In the genomic region with DNA sequence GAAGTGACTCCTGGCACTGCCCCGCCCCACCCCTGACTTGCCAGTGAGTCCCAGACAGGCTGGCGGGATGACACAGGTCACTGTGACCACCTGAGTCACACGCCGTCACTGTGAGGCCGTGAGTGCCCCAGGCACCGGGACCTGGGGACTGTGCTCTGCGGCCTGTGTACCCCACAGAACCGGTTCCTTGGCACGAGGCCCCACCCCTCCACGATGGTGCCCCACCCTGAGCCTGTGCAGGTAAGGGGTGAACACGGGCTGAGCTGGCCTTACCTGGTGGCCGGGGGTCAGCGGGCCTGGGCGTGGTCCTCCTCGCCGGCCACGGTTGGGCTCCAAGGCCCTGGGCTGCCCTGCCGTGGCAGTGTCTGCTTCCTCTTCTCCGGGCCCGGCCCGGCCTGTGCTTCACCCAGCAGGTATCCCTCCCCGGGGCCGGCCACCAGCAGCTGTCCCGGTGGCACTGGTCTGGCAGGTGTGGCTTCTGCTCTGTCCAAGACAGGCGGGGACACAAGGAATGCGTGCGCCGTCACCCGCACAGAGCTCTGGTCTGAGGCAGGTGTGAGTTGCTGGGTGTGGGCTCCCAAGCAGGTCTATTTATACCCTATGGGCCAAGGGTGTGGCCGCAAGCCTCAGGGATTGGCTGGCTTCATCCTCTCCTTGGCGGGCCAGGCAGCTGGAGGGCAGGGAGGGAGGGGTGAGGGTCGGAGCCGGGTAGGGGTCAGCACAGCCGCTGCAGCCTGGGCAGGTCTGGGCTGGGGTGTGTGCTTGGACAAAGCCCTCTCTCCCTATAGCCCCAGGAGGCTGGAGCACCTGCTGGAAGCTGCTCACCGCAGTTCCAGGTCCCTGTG, we compare ENCODE assay signal across 12 cellular contexts. TPM values are rescaled to one million over a fixed set of nuclear protein-coding genes. Genes with fewer than 3 reads are reported as not detected.
DNase-seq lines count a peak whose midpoint lies in the region; ATAC-seq, FAIRE-seq and TF ChIP-seq lines count a peak whose summit lies in the region.
"Had no signal": no experiment of that assay in that cellular context is flagged by ENCODE, and none has a peak within 500 bp of the region (broad histone marks: within the 10 kb centered on the region; RNA-seq: fewer than 3 reads in every experiment).

Gene RNF223 (minus strand): TSS at position 564 of the 845 bp plus-strand sequence. CDS start 1,740 bp downstream, outside the sequence.

- no peak for DNase-seq in A549 (ENCODE audit: low read depth in 1 of 2, low spot score in 1 of 2)
- peak; percentile 88 for DNase-seq in HCT116 (ENCODE audit: low read depth, low spot score)
- DNase-seq in astrocyte (ENCODE audit: low read depth): no peak
- DNase-seq in lower lobe of right lung: peak; percentile 84
- DNase-seq in retina: no peak
- no peak for DNase-seq in germinal center (ENCODE audit: low spot score)
- DNase-seq in DMS114 treated with DMSO at 0.1 percent for 48 hours (lab: John Stamatoyannopoulos, UW; ENCODE audit: unreplicated experiment): no peak
- DNase-seq: C1 segment of cervical spinal cord, NCI-H1930 had no signal

- H4K20me1 ChIP-seq in HCT116 (ENCODE audit: insufficient read depth) (no peaks in the 10 kb centered on the region), astrocyte (ENCODE audit: insufficient read depth, low read length) (no peaks in the 10 kb centered on the region)

- H3K4me3 Mint-ChIP-seq in astrocyte (ENCODE audit: unreplicated experiment): no peak within 1 kb of the TSS

- H3K36me3 ChIP-seq in HCT116 (ENCODE audit: control insufficient read depth in 1 of 2, insufficient read depth in 2 of 2, low read length in 2 of 2): no peaks in the 10 kb centered on the region
- H3K36me3 ChIP-seq in astrocyte (ENCODE audit: insufficient read depth, low read length): no peaks in the 10 kb centered on the region
- no peaks in the 10 kb centered on the region for H3K36me3 ChIP-seq in lower lobe of right lung

- peak within 1 kb of the TSS; percentile 34 for H3K27ac Mint-ChIP-seq in astrocyte (ENCODE audit: unreplicated experiment)

- H3K9me3 ChIP-seq in A549 (no peaks in the 10 kb centered on the region), HCT116 (ENCODE audit: control insufficient read depth in 1 of 2, insufficient read depth in 1 of 2, low read depth in 1 of 2, low read length in 2 of 2) (no peaks in the 10 kb centered on the region), astrocyte (ENCODE audit: insufficient read depth, low read depth, low read length) (no peaks in the 10 kb centered on the region), lower lobe of right lung (no peaks in the 10 kb centered on the region)
- H3K9me3 ChIP-seq: psoas muscle had no signal

- H2AFZ ChIP-seq in HCT116 (ENCODE audit: low read depth, low read length, poor library complexity, severe bottlenecking): no peak within 1 kb of the TSS
- no peak within 1 kb of the TSS for H2AFZ ChIP-seq in astrocyte (ENCODE audit: low read depth, low read length)

- TF ChIP-seq CTCF in A549 (IDR thresholded peaks at IDR 0.05): no peak
- no peak for TF ChIP-seq CTCF in HCT116 (IDR thresholded peaks at IDR 0.05 in 2 of 3, conservative IDR thresholded peaks at IDR 0.05 in 1 of 3; ENCODE audit: borderline replicate concordance in 1 of 3, insufficient read depth in 1 of 3, low read depth in 2 of 3, low read length in 2 of 3)
- no peak for TF ChIP-seq CTCF in astrocyte (IDR thresholded peaks at IDR 0.05; ENCODE audit: insufficient read depth, low read depth, low read length)
- no peak for TF ChIP-seq CTCF in lower lobe of right lung (IDR thresholded peaks at IDR 0.05)

- peaks cover 3% of the 10 kb centered on the region for H3K27me3 Mint-ChIP-seq in astrocyte (ENCODE audit: low read depth, unreplicated experiment)

- POLR2A ChIA-PET in A549 (lab: Yijun Ruan, JAX) (no interaction called here), HCT116 (lab: Charles Lee) (interaction anchor here (0.7 to 1.3 kb wide), 11 partner anchors 10 to 231 kb away, joined by 3 to 11 read pairs (median 3); partner anchors contain the start of genes AGRN and ISG15)

- H3K4me1 ChIP-seq in A549 (peaks cover 28% of the 10 kb centered on the region), HCT116 (ENCODE audit: control insufficient read depth in 1 of 2, insufficient read depth in 2 of 2, low read length in 2 of 2) (peaks cover 34 to 53% of the 10 kb centered on the region in 2 experiments), astrocyte (ENCODE audit: insufficient read depth, low read length) (peaks cover 8% of the 10 kb centered on the region), lower lobe of right lung (peaks cover 7% of the 10 kb centered on the region)

- RAD21 ChIA-PET in HCT116 (lab: Charles Lee; ENCODE audit: low non-redundant PET in 1 of 2, low total read pairs in 2 of 2, uncharacterized antibody in 2 of 2, unreplicated experiment in 2 of 2): no interaction called here

- H3K4me1 Mint-ChIP-seq in astrocyte (ENCODE audit: low read depth, unreplicated experiment): no peaks in the 10 kb centered on the region

- H3K27me3 ChIP-seq in HCT116 (ENCODE audit: insufficient read depth, low read length) (no peaks in the 10 kb centered on the region), astrocyte (ENCODE audit: insufficient read depth, low read length) (no peaks in the 10 kb centered on the region), lower lobe of right lung (ENCODE audit: low read depth) (peaks cover 33% of the 10 kb centered on the region)

- H3K36me3 Mint-ChIP-seq in astrocyte (ENCODE audit: low read depth, unreplicated experiment): peaks cover 2% of the 10 kb centered on the region

- H3K4me2 ChIP-seq in A549 (peak within 1 kb of the TSS; percentile 19; the same call in 1 of the 3 replicates), HCT116 (ENCODE audit: low read length) (peak within 1 kb of the TSS; percentile 98), astrocyte (ENCODE audit: low read length) (no peak within 1 kb of the TSS)

- intact Hi-C loops in HCT116 (cut with micrococcal nuclease) (loop anchor here (5.0 kb wide), 1 partner anchor 273 kb away; the partner anchor contains the start of gene DVL1), lower lobe of right lung (cut with DNase I) (no loop called here)

- TF ChIP-seq RAD21 in A549 (conservative IDR thresholded peaks at IDR 0.05 in 1 of 2, IDR thresholded peaks at IDR 0.05 in 1 of 2): no peak
- no peak for TF ChIP-seq RAD21 in HCT116 (IDR thresholded peaks at IDR 0.05; ENCODE audit: low read depth)

- H3K4me3 ChIP-seq in A549: no peak within 1 kb of the TSS
- H3K4me3 ChIP-seq in HCT116 (replicated peaks in 1 of 2; ENCODE audit: low read depth in 1 of 2, low read length in 2 of 2): peak within 1 kb of the TSS; percentile 63 to 70
- H3K4me3 ChIP-seq in astrocyte (ENCODE audit: insufficient read depth, low read depth, low read length): no peak within 1 kb of the TSS
- H3K4me3 ChIP-seq in lower lobe of right lung: peak within 1 kb of the TSS; percentile 28
- H3K4me3 ChIP-seq: psoas muscle had no signal

- H3K9ac ChIP-seq in HCT116 (ENCODE audit: low read length): peak within 1 kb of the TSS; percentile 82
- no peak within 1 kb of the TSS for H3K9ac ChIP-seq in astrocyte (ENCODE audit: low read length)

- ATAC-seq in A549 (peak; percentile 15 to 21; a peak in 4 of 6 replicates), HCT116 (peak; percentile 82), lower lobe of right lung (peak; percentile 84 to 86), GM21737 (IDR thresholded peaks at IDR 0.05; ENCODE audit: unreplicated experiment) (no peak)

- CTCF ChIA-PET in A549 (lab: Yijun Ruan, JAX): interaction anchor here (1.0 to 2.0 kb wide), 4 partner anchors 10 to 58 kb away, joined by 4 to 7 read pairs (median 5); no protein-coding TSS in a partner anchor
- CTCF ChIA-PET in HCT116 (lab: Charles Lee): interaction anchor here (0.7 kb wide), 1 partner anchor 15 kb away, joined by 4 read pairs; no protein-coding TSS in a partner anchor

- H3K9me3 Mint-ChIP-seq in astrocyte (ENCODE audit: unreplicated experiment): no peaks in the 10 kb centered on the region

- H3K9me2 ChIP-seq in HCT116 (ENCODE audit: insufficient read depth): no peaks in the 10 kb centered on the region

- FAIRE-seq in A549 (lab: Jason Lieb, UNC): no peak
- no peak for FAIRE-seq in astrocyte (lab: Jason Lieb, UNC)

- no peak for TF ChIP-seq EP300 in A549 (IDR thresholded peaks at IDR 0.05)

- WGBS in A549 (ENCODE audit: missing lambda C conversion rate): 56% methylated on average over 8 of the region's 35 CpGs

- BruUV-seq in HCT116 (replicated peaks; lab: Mats Ljungman, UMichigan): TSS peak; percentile 64

- H3K27ac ChIP-seq in A549 (peak within 1 kb of the TSS in 1 of 2 experiments; percentile 63; a peak in 3 of 6 replicates), HCT116 (ENCODE audit: low read depth, low read length) (peak within 1 kb of the TSS; percentile 91), astrocyte (ENCODE audit: low read depth, low read length) (no peak within 1 kb of the TSS), lower lobe of right lung (peak within 1 kb of the TSS; percentile 65)
- H3K27ac ChIP-seq: HL-60, psoas muscle had no signal

- TF ChIP-seq POLR2A in A549 (IDR thresholded peaks at IDR 0.05; ENCODE audit: low read length): no peak
- peak; percentile 63 for TF ChIP-seq POLR2A in HCT116 (IDR thresholded peaks at IDR 0.05; ENCODE audit: borderline replicate concordance, extremely low read depth, insufficient read depth, insufficient read length)

- H3K79me2 ChIP-seq in HCT116 (ENCODE audit: insufficient read depth, low read length) (peaks cover 3% of the 10 kb centered on the region; the same call in 1 of the 2 replicates), astrocyte (ENCODE audit: insufficient read depth, low read length) (no peaks in the 10 kb centered on the region)

TF ChIP-seq in A549, 52 proteins besides CTCF, POLR2A, EP300 and RAD21 (continues in another document):
- TF ChIP-seq HOXA7 (CRISPR knock-in tag; IDR thresholded peaks at IDR 0.05) (no peak), CEBPB (IDR thresholded peaks at IDR 0.05) (no peak), RFX5 (IDR thresholded peaks at IDR 0.05) (no peak), ZSCAN20 (CRISPR knock-in tag; IDR thresholded peaks at IDR 0.05) (no peak), FOSL2 (IDR thresholded peaks at IDR 0.05) (no peak), FOSL2 (CRISPR knock-in tag; IDR thresholded peaks at IDR 0.05) (no peak)

TF ChIP-seq in HCT116, 20 proteins besides CTCF, POLR2A, EP300 and RAD21 (continues in another document):
- TF ChIP-seq, protein P1, sequence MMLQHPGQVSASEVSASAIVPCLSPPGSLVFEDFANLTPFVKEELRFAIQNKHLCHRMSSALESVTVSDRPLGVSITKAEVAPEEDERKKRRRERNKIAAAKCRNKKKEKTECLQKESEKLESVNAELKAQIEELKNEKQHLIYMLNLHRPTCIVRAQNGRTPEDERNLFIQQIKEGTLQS (IDR thresholded peaks at IDR 0.05): no peak
- TF ChIP-seq ELF1 (IDR thresholded peaks at IDR 0.05; ENCODE audit: borderline replicate concordance, low read depth): no peak
- no peak for TF ChIP-seq EZH2 (IDR thresholded peaks at IDR 0.05)

RNA-seq across cellular contexts. Expression of gene RNF223, which starts in this region (rescaled TPM):
- not detected in 2 replicates for polyA plus RNA-seq in A549 (2011; rRNA removed)
- 0.07 and 0.08 TPM in 2 replicates for polyA plus RNA-seq in A549 (2012; cell fraction: cytosol; rRNA removed)
- polyA plus RNA-seq in A549 (2012; cell fraction: nucleus; rRNA removed): 0.12 TPM in 1 of 2 replicates, not detected in the other
- 0.08 TPM in 1 of 3 replicates, not detected in the others for polyA plus RNA-seq in A549 (2017; fragmentation: RNase III; extraction: RNeasy Plus Mini Kit Qiagen cat#74134 plus additional on column Dnase treatment)
- polyA minus RNA-seq in A549 (2011; rRNA and poly(A)+ RNA removed): 0.08 TPM in 1 of 2 replicates, not detected in the other
- total RNA-seq in HCT116 (2021; ENCODE audit: unreplicated experiment): 6.3 TPM
- 8.6 and 8.7 TPM in 2 replicates for polyA plus RNA-seq in HCT116 (2012)
- total RNA-seq in astrocyte: 0.18 and 0.38 TPM in 2 replicates
- total RNA-seq in lower lobe of right lung: 0.65 TPM
- total RNA-seq: psoas muscle had no signal
- polyA plus RNA-seq: psoas muscle had no signal

Comparison
In these comparisons a context has a peak if more than half of its experiments do, and no peak if none do; other contexts are left out.
1. Peak in ATAC-seq and H3K4me2 ChIP-seq in A549; RNA of the gene not detected or under 1 TPM.
2. Peak in DNase-seq, ATAC-seq, H3K4me3 ChIP-seq and H3K27ac ChIP-seq in lower lobe of right lung; RNA of the gene not detected or under 1 TPM.
3. H3K4me3 ChIP-seq: peak in HCT116 (2 of 2); none in A549 (single experiment) and astrocyte (single experiment).
4. Of the 6 proteins assayed by ChIP-seq in both A549 and HCT116: peak only in A549: none; only in HCT116: POLR2A; in both: none; in neither: 5.